26 cellular contexts compared by ENCODE assay signal in the genomic region with DNA sequence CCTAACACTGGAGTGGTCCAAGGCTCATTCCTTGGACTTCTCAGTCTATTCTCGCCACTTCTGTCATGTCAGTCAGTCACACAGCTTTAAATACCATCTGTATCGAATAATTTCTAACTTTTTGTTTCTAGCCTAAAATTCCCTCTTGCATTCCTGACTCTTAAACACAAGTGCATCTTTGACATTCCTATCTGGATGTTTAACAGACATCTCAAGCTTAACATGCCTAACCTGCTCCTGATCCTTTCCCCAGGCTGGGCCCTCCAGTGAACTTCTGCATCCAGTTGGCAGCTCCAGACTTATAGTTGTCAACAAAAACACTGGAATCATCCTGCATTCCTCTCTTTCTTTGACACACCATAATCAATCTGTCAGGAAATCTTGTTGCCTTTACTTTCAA. TPM values are rescaled to one million over a fixed set of nuclear protein-coding genes. Genes with fewer than 3 reads are reported as not detected.
"Had no signal": no experiment of that assay in that cellular context is flagged by ENCODE, and none has a peak within 500 bp of the region (broad histone marks: within the 10 kb centered on the region; RNA-seq: fewer than 3 reads in every experiment).

No MANE protein-coding gene starts in this region.

- H3K27me3 ChIP-seq: ascending aorta, Peyer's patch, SJCRH30 had no signal

- H3K4me1 ChIP-seq: ascending aorta, SJCRH30 had no signal

- DNase-seq: activated CD4-positive, alpha-beta T cell treated with anti-CD3 and anti-CD28 coated beads for 1 hour; activated CD4-positive, alpha-beta T cell treated with anti-CD3 and anti-CD28 coated beads, Interleukin-2, amount 10 ng/mL, durations not matched to agents 24 days and 14 days; activated CD4-positive, alpha-beta T cell treated with anti-CD3 and anti-CD28 coated beads, Interleukin-2, amount 50 U/mL, for 48 hours; activated CD8-positive, alpha-beta memory T cell treated with anti-CD3 and anti-CD28 coated beads, Interleukin-2, amount 10 ng/mL, durations not matched to agents 7 days and 5 days; activated effector memory CD4-positive, alpha-beta T cell treated with Interleukin-2 at 50 U/mL for 16 hours; activated naive CD4-positive, alpha-beta T cell; activated T-cell treated with anti-CD3 and anti-CD28 coated beads, Interleukin-2, amount 50 U/mL, for 24 hours; amniotic stem cell; caudate nucleus; Karpas-422; NCI-H1105 treated with DMSO at 0.1 percent for 48 hours; NCI-H1436 treated with DMSO at 0.1 percent for 48 hours; NCI-H187; NCI-H2081; NCI-H446; NCI-H524; Peyer's patch; Right ventricle myocardium superior; SJCRH30; SW 1271 had no signal

- ATAC-seq: activated CD8-positive, alpha-beta memory T cell treated with anti-CD3 and anti-CD28 coated beads, Interleukin-2, amount 10 ng/mL, durations not matched to agents 7 days and 5 days; SK-N-SH treated with all-trans-retinoic acid at 6 μM for 48 hours; WTC11 had no signal

- H3K9me3 ChIP-seq: ascending aorta, Peyer's patch, SJCRH30 had no signal

- H3K4me3 ChIP-seq: ascending aorta, Peyer's patch, SJCRH30 had no signal

- H3K36me3 ChIP-seq: ascending aorta, Peyer's patch, SJCRH30 had no signal

- H3K27ac ChIP-seq: ascending aorta, Peyer's patch, RWPE1, SJCRH30 had no signal

RNA-seq across cellular contexts. Expression of a gene that starts 4.5 kb away (rescaled TPM):
- total RNA-seq: activated CD4-positive, alpha-beta T cell treated with anti-CD3 and anti-CD28 coated beads, Interleukin-2, amount 10 ng/mL, durations not matched to agents 24 days and 14 days; activated T-helper 1 cell treated with anti-CD3 and anti-CD28 coated beads, Interleukin-12 subunit alpha, Interleukin-12 subunit beta, Interleukin-2, Interleukin-4 antibody, amounts not matched to agents 30 ng/mL and 10 ng/mL and 1 ng/mL, durations not matched to agents 14 hours and 24 hours and 36 hours; ascending aorta; T-helper 1 cell treated with Interleukin-12 subunit alpha and Interleukin-12 subunit beta and Interleukin-4 antibody, amounts not matched to agents 30 ng/mL and 1 ng/mL, for 36 hours had no signal
